Comparison of ENCODE assay signal across 9 cellular contexts in genomic region chr5:159097461-159098284, GRCh38. TPM values are rescaled to one million over a fixed set of nuclear protein-coding genes. Genes with fewer than 3 reads are reported as not detected.
A peak's percentile ranks its signal among the peaks of the same experiment; 100 is the strongest.
DNase-seq lines count a peak whose midpoint lies in the region; ATAC-seq and TF ChIP-seq lines count a peak whose summit lies in the region.
"Had no signal": no experiment of that assay in that cellular context is flagged by ENCODE, and none has a peak within 500 bp of the region (broad histone marks: within the 10 kb centered on the region; RNA-seq: fewer than 3 reads in every experiment).

No MANE protein-coding gene starts in this region.

- no peaks in the 10 kb centered on the region for H3K9me3 Mint-ChIP-seq in activated naive CD4-positive, alpha-beta T cell treated with anti-CD3 and anti-CD28 coated beads for 36 hours

- H3K36me3 ChIP-seq in SU-DHL-6 (ENCODE audit: low read length): 0 out of 2 replicates have a peak, but pooled peaks cover 2% of the 10 kb centered on the region
- H3K36me3 ChIP-seq in rectal smooth muscle tissue (ENCODE audit: control insufficient read depth, insufficient read depth, low read length): no peaks in the 10 kb centered on the region

- peak overlapping the region; percentile 85 for H3K4me3 Mint-ChIP-seq in activated naive CD4-positive, alpha-beta T cell treated with anti-CD3 and anti-CD28 coated beads for 36 hours

- H3K4me1 Mint-ChIP-seq in activated naive CD4-positive, alpha-beta T cell treated with anti-CD3 and anti-CD28 coated beads for 36 hours (ENCODE audit: low read depth): peaks cover 33% of the 10 kb centered on the region

- peak overlapping the region; percentile 72 for H3K4me3 ChIP-seq in SU-DHL-6 (ENCODE audit: insufficient read depth, low read length, poor library complexity, severe bottlenecking)
- peak overlapping the region; percentile 75 for H3K4me3 ChIP-seq in rectal smooth muscle tissue (ENCODE audit: low read length)

- TF ChIP-seq CTCF in SU-DHL-6 (IDR thresholded peaks at IDR 0.05; ENCODE audit: insufficient read depth, low read length, poor library complexity, severe bottlenecking): no peak

- peak overlapping the region; percentile 67 for H3K9ac ChIP-seq in SU-DHL-6 (ENCODE audit: low read length)
- peak overlapping the region; percentile 3 for H3K9ac ChIP-seq in rectal smooth muscle tissue (ENCODE audit: low read length)

- H3K27ac ChIP-seq in SU-DHL-6 (ENCODE audit: low read depth, low read length) (peak overlapping the region; percentile 93), rectal smooth muscle tissue (ENCODE audit: low read depth, low read length) (no peak overlapping the region)

- H3F3A ChIP-seq in SU-DHL-6 (ENCODE audit: insufficient read depth): peaks cover 17% of the 10 kb centered on the region

- no peak for ATAC-seq in GM21360 (IDR thresholded peaks at IDR 0.05; ENCODE audit: unreplicated experiment)

- CTCF ChIA-PET in activated naive CD4-positive, alpha-beta T cell treated with anti-CD3 and anti-CD28 coated beads for 36 hours (lab: Charles Lee): interaction anchor here (0.7 kb wide), 2 partner anchors 585 to 1487 kb away, joined by 3 read pairs; no protein-coding TSS in a partner anchor

- peak overlapping the region; percentile 97 for H3K4me2 ChIP-seq in SU-DHL-6 (ENCODE audit: low read depth, low read length, poor library complexity, severe bottlenecking)

- no peaks in the 10 kb centered on the region for H3K9me3 ChIP-seq in SU-DHL-6 (ENCODE audit: insufficient read depth, low read length)

- no peaks in the 10 kb centered on the region for H3K9me2 ChIP-seq in SU-DHL-6 (replicated peaks; ENCODE audit: insufficient read depth, low read length)

- H3K79me2 ChIP-seq in SU-DHL-6 (ENCODE audit: insufficient read depth, low read length): peaks cover 13% of the 10 kb centered on the region

- peak overlapping the region; percentile 82 for H2AFZ ChIP-seq in SU-DHL-6 (ENCODE audit: low read depth, low read length, severe bottlenecking)

- no peaks in the 10 kb centered on the region for H4K20me1 ChIP-seq in SU-DHL-6 (ENCODE audit: low read depth, low read length)

- no peaks in the 10 kb centered on the region for H3K36me3 Mint-ChIP-seq in activated naive CD4-positive, alpha-beta T cell treated with anti-CD3 and anti-CD28 coated beads for 36 hours (ENCODE audit: low read depth)

- H3K27me3 ChIP-seq in SU-DHL-6 (ENCODE audit: low read length) (no peaks in the 10 kb centered on the region), rectal smooth muscle tissue (ENCODE audit: control insufficient read depth, insufficient read depth, low read length) (peaks cover 15% of the 10 kb centered on the region)

- DNase-seq in activated naive CD4-positive, alpha-beta T cell treated with anti-CD3 and anti-CD28 coated beads for 36 hours: peak; percentile 10
- DNase-seq in activated naive CD4-positive, alpha-beta T cell (lab: John Stamatoyannopoulos, UW): no peak
- DNase-seq in fibroblast of peridontal ligament (ENCODE audit: extremely low read depth) (peak; percentile 63), NCI-H2171 treated with DMSO at 0.1 percent for 48 hours (lab: John Stamatoyannopoulos, UW) (no peak)
- no peak for DNase-seq in effector CD8-positive, alpha-beta T cell (lab: John Stamatoyannopoulos, UW)

- intact Hi-C loops in activated naive CD4-positive, alpha-beta T cell treated with anti-CD3 and anti-CD28 coated beads for 36 hours (cut with micrococcal nuclease): loop anchor here (5.0 to 10.0 kb wide), 2 partner anchors 115 to 553 kb away; no protein-coding TSS in a partner anchor

- no peak overlapping the region for H3K27ac Mint-ChIP-seq in activated naive CD4-positive, alpha-beta T cell treated with anti-CD3 and anti-CD28 coated beads for 36 hours

- H3K4me1 ChIP-seq in rectal smooth muscle tissue (ENCODE audit: control insufficient read depth, insufficient read depth, low read length): no peaks in the 10 kb centered on the region

- peaks cover 44% of the 10 kb centered on the region for H3K27me3 Mint-ChIP-seq in activated naive CD4-positive, alpha-beta T cell treated with anti-CD3 and anti-CD28 coated beads for 36 hours (ENCODE audit: low read depth)

RNA-seq across cellular contexts. Expression of gene EBF1, which starts 2.0 kb away (rescaled TPM):
- total RNA-seq in activated naive CD4-positive, alpha-beta T cell treated with anti-CD3 and anti-CD28 coated beads for 36 hours: under 1 TPM in 1 of 2 experiments, not detected in 1; 0.20 TPM
- total RNA-seq: bronchial epithelial cell had no signal

Comparison
In these comparisons a context has a peak if more than half of its experiments do, and no peak if none do; other contexts are left out.
1. DNase-seq: peak in activated naive CD4-positive, alpha-beta T cell treated with anti-CD3 and anti-CD28 coated beads for 36 hours (single experiment) and fibroblast of peridontal ligament (single experiment); none in activated naive CD4-positive, alpha-beta T cell (0 of 4), NCI-H2171 treated with DMSO at 0.1 percent for 48 hours (single experiment) and effector CD8-positive, alpha-beta T cell (single experiment).